In genomic region chr6:116278478-116278822, GRCh38 we compare ENCODE assay signal across 1 cellular context.
TF ChIP-seq lines count a peak whose summit lies in the region.

No MANE protein-coding gene starts in this region.

TF ChIP-seq in K562, 482 proteins besides CTCF, POLR2A, EP300 and RAD21:
- TF ChIP-seq, protein P1, sequence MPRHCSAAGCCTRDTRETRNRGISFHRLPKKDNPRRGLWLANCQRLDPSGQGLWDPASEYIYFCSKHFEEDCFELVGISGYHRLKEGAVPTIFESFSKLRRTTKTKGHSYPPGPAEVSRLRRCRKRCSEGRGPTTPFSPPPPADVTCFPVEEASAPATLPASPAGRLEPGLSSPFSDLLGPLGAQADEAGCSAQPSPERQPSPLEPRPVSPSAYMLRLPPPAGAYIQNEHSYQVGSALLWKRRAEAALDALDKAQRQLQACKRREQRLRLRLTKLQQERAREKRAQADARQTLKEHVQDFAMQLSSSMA (CRISPR knock-in tag; IDR thresholded peaks at IDR 0.05): no peak
- no peak for TF ChIP-seq ESRRA (IDR thresholded peaks at IDR 0.05; ENCODE audit: borderline replicate concordance, low read depth)
- TF ChIP-seq ZNF124 (CRISPR knock-in tag; IDR thresholded peaks at IDR 0.05): no peak
TF ChIP-seq in K562: peak in this region for 0.
